ENCODE assay signal across 8 cellular contexts in genomic region chr22:46763051-46763705, GRCh38. TPM values are rescaled to one million over a fixed set of nuclear protein-coding genes. Genes with fewer than 3 reads are reported as not detected.
DNase-seq lines count a peak whose midpoint lies in the region; ATAC-seq and TF ChIP-seq lines count a peak whose summit lies in the region.

No MANE protein-coding gene starts in this region.

- H3K27me3 Mint-ChIP-seq in CD8-positive, alpha-beta T cell (ENCODE audit: low read depth): no peaks in the 10 kb centered on the region

- peak overlapping the region; percentile 87 for H3K9ac ChIP-seq in HUES64 (ENCODE audit: low read depth, low read length)

- in situ Hi-C loops in gastrocnemius medialis (cut with MboI; ENCODE audit: low sequenced_read_pairs in 4 of 4): no loop called here

- intact Hi-C loops in CD8-positive, alpha-beta T cell (cut with DNase I, micrococcal nuclease): loop anchor here in 1 of 2 experiments (2.0 kb wide), 2 partner anchors 14 kb away; no protein-coding TSS in a partner anchor
- intact Hi-C loops in heart right ventricle (cut with DNase I) (loop anchor here in 2 of 10 donors (5.0 kb wide), 1 partner anchor 39 kb away; no protein-coding TSS in a partner anchor), gastrocnemius medialis (cut with DNase I; ENCODE audit: low total_unique reads) (no loop called here)

- H3K27me3 ChIP-seq in CD8-positive, alpha-beta T cell (ENCODE audit: insufficient read depth, low read length): no peaks in the 10 kb centered on the region
- H3K27me3 ChIP-seq in HUES64 (ENCODE audit: insufficient read depth, low read length) (no peaks in the 10 kb centered on the region), heart right ventricle (no peaks in the 10 kb centered on the region), gastrocnemius medialis (no peaks in the 10 kb centered on the region)

- H3K27ac Mint-ChIP-seq in CD8-positive, alpha-beta T cell: peak overlapping the region; percentile 100
- H3K27ac Mint-ChIP-seq in activated naive CD4-positive, alpha-beta T cell treated with anti-CD3 and anti-CD28 coated beads, Interleukin-2, amount 50 U/mL, for 72 hours: peak overlapping the region; percentile 99

- WGBS in HUES64: 26% methylated on average over 12 of the region's 13 CpGs
- WGBS in heart right ventricle, 2 donors: 9 to 11% methylated on average over 13 of the region's 13 CpGs

- DNase-seq in CD8-positive, alpha-beta T cell: peak in 5 of 7 experiments; percentile 29 to 68 (median 60)
- no peak for DNase-seq in activated naive CD4-positive, alpha-beta T cell treated with anti-CD3 and anti-CD28 coated beads, Interleukin-2, amount 50 U/mL, for 72 hours (ENCODE audit: low spot score in 2 of 2)
- DNase-seq in heart right ventricle (peak; percentile 58 to 78), gastrocnemius medialis (peak in 1 of 2 donors; percentile 70), COLO829 (ENCODE audit: low spot score) (no peak), putamen (ENCODE audit: low spot score) (no peak)

- ATAC-seq in CD8-positive, alpha-beta T cell: peak; percentile 37
- ATAC-seq in GM19463 (IDR thresholded peaks at IDR 0.05; ENCODE audit: unreplicated experiment) (peak; percentile 59), heart right ventricle (peak; percentile 27 to 75 (median 43)), gastrocnemius medialis (peak; percentile 14 to 24)
- ATAC-seq in activated naive CD4-positive, alpha-beta T cell treated with anti-CD3 and anti-CD28 coated beads, Interleukin-2, amount 50 U/mL, for 72 hours: peak in 1 of 2 donors; percentile 11

- peaks cover 71% of the 10 kb centered on the region for H3K4me1 Mint-ChIP-seq in CD8-positive, alpha-beta T cell (ENCODE audit: low read depth)

- no peak for TF ChIP-seq POLR2A in gastrocnemius medialis (IDR thresholded peaks at IDR 0.05)

- CTCF ChIA-PET in CD8-positive, alpha-beta T cell (lab: Charles Lee): interaction anchor here (0.9 to 9.6 kb wide), 10 partner anchors 13 to 200 kb away, joined by 3 to 188 read pairs (median 4); no protein-coding TSS in a partner anchor

- H3K4me1 ChIP-seq in CD8-positive, alpha-beta T cell (ENCODE audit: insufficient read depth, low read length): peaks cover 36% of the 10 kb centered on the region
- H3K4me1 ChIP-seq in HUES64 (ENCODE audit: insufficient read depth, low read length): peaks cover 3% of the 10 kb centered on the region; the same call in 1 of the 2 replicates
- peaks cover 4 to 71% (median 54%) of the 10 kb centered on the region in 9 donors for H3K4me1 ChIP-seq in heart right ventricle
- peaks cover 23 to 39% of the 10 kb centered on the region in 2 donors for H3K4me1 ChIP-seq in gastrocnemius medialis

- peak overlapping the region; percentile 99 for H3K4me3 ChIP-seq in CD8-positive, alpha-beta T cell (ENCODE audit: low read depth, low read length)
- H3K4me3 ChIP-seq in HUES64 (ENCODE audit: low read length): peak overlapping the region; percentile 75
- peak overlapping the region; percentile 63 to 95 (median 86) for H3K4me3 ChIP-seq in heart right ventricle
- peak overlapping the region; percentile 88 to 98 (median 96) for H3K4me3 ChIP-seq in gastrocnemius medialis

- TF ChIP-seq CTCF in CD8-positive, alpha-beta T cell (IDR thresholded peaks at IDR 0.05): no peak
- TF ChIP-seq CTCF in heart right ventricle (IDR thresholded peaks at IDR 0.05): no peak
- no peak for TF ChIP-seq CTCF in gastrocnemius medialis (IDR thresholded peaks at IDR 0.05 in 4 of 5, conservative IDR thresholded peaks at IDR 0.05 in 1 of 5)

- peaks cover 45% of the 10 kb centered on the region for H3K36me3 Mint-ChIP-seq in CD8-positive, alpha-beta T cell
- H3K36me3 Mint-ChIP-seq in activated naive CD4-positive, alpha-beta T cell treated with anti-CD3 and anti-CD28 coated beads, Interleukin-2, amount 50 U/mL, for 72 hours: peaks cover 19 to 44% of the 10 kb centered on the region in 2 donors

- H3K9me3 ChIP-seq in CD8-positive, alpha-beta T cell (ENCODE audit: low read length): no peaks in the 10 kb centered on the region
- H3K9me3 ChIP-seq in HUES64 (ENCODE audit: insufficient read depth, low read depth, low read length) (no peaks in the 10 kb centered on the region), heart right ventricle (no peaks in the 10 kb centered on the region), gastrocnemius medialis (no peaks in the 10 kb centered on the region)

- H3K27ac ChIP-seq in CD8-positive, alpha-beta T cell (ENCODE audit: low read depth, low read length): peak overlapping the region; percentile 99
- peak overlapping the region; percentile 65 for H3K27ac ChIP-seq in HUES64 (ENCODE audit: low read depth, low read length)
- peak overlapping the region; percentile 79 to 98 (median 94) for H3K27ac ChIP-seq in heart right ventricle
- H3K27ac ChIP-seq in gastrocnemius medialis: peak overlapping the region; percentile 96 to 99 (median 98)

- POLR2A ChIA-PET in CD8-positive, alpha-beta T cell (lab: Charles Lee): interaction anchor here (0.7 to 3.5 kb wide), 16 partner anchors 10 to 726 kb away, joined by 3 to 49 read pairs (median 6); no protein-coding TSS in a partner anchor

- no peaks in the 10 kb centered on the region for H3K36me3 ChIP-seq in CD8-positive, alpha-beta T cell (ENCODE audit: insufficient read depth, low read length)
- H3K36me3 ChIP-seq in HUES64 (ENCODE audit: insufficient read depth, low read length): peaks cover 17% of the 10 kb centered on the region
- H3K36me3 ChIP-seq in heart right ventricle: peaks cover 0 to 19% (median 0%) of the 10 kb centered on the region in 9 donors
- H3K36me3 ChIP-seq in gastrocnemius medialis: no peaks in the 10 kb centered on the region

- H3K9me3 Mint-ChIP-seq in CD8-positive, alpha-beta T cell: no peaks in the 10 kb centered on the region
- H3K9me3 Mint-ChIP-seq in activated naive CD4-positive, alpha-beta T cell treated with anti-CD3 and anti-CD28 coated beads, Interleukin-2, amount 50 U/mL, for 72 hours: no peaks in the 10 kb centered on the region

- H3K4me3 Mint-ChIP-seq in CD8-positive, alpha-beta T cell: peak overlapping the region; percentile 99

RNA-seq across cellular contexts. Expression of gene TBC1D22A, which starts 0.7 kb away (rescaled TPM):
- 10 to 100 TPM; 21.8 to 27.4 TPM for total RNA-seq in CD8-positive, alpha-beta T cell
- 9.7 TPM for polyA plus RNA-seq in HUES64 (2013, experiment 1 of 2)
- 10.8 TPM for polyA plus RNA-seq in HUES64 (2013, experiment 2 of 2)
- total RNA-seq in activated naive CD4-positive, alpha-beta T cell treated with anti-CD3 and anti-CD28 coated beads, Interleukin-2, amount 50 U/mL, for 72 hours: 10 to 100 TPM; 17.8 to 50.8 TPM
- total RNA-seq in heart right ventricle (10 to 100 TPM; 14.6 to 27.9 (median 18.0) TPM), gastrocnemius medialis (10 to 100 TPM; 18.8 to 25.2 (median 23.1) TPM)
- 10 to 100 TPM in 1 of 2 donors, 1 to 10 TPM in 1; 7.2 to 13.2 TPM for polyA plus RNA-seq in heart right ventricle

RNA-seq across cellular contexts. Expression of gene CERK, which starts 25.1 kb away (rescaled TPM):
- total RNA-seq in CD8-positive, alpha-beta T cell: 10 to 100 TPM; 93.5 to 95.0 TPM
- polyA plus RNA-seq in HUES64 (2013, experiment 1 of 2): 34.2 TPM
- 39.2 TPM for polyA plus RNA-seq in HUES64 (2013, experiment 2 of 2)
- 10 to 100 TPM; 44.8 to 48.0 TPM for total RNA-seq in activated naive CD4-positive, alpha-beta T cell treated with anti-CD3 and anti-CD28 coated beads, Interleukin-2, amount 50 U/mL, for 72 hours
- total RNA-seq in heart right ventricle (10 to 100 TPM; 50.9 to 97.0 (median 74.2) TPM), gastrocnemius medialis (10 to 100 TPM; 32.7 to 38.7 (median 34.8) TPM)
- polyA plus RNA-seq in heart right ventricle: 10 to 100 TPM; 21.5 to 55.3 TPM

Comparison
In these comparisons a context has a peak if more than half of its experiments do, and no peak if none do; other contexts are left out.
1. DNase-seq: peak in CD8-positive, alpha-beta T cell (5 of 7) and heart right ventricle (2 of 2); none in activated naive CD4-positive, alpha-beta T cell treated with anti-CD3 and anti-CD28 coated beads, Interleukin-2, amount 50 U/mL, for 72 hours (0 of 2), COLO829 (single experiment) and putamen (single experiment).
2. Peak in every context shown above with its lines, with median percentiles within 50 percentile points of each other: H3K27ac ChIP-seq and H3K4me3 ChIP-seq.